ENCODE assay signal across 8 cellular contexts in the genomic region with DNA sequence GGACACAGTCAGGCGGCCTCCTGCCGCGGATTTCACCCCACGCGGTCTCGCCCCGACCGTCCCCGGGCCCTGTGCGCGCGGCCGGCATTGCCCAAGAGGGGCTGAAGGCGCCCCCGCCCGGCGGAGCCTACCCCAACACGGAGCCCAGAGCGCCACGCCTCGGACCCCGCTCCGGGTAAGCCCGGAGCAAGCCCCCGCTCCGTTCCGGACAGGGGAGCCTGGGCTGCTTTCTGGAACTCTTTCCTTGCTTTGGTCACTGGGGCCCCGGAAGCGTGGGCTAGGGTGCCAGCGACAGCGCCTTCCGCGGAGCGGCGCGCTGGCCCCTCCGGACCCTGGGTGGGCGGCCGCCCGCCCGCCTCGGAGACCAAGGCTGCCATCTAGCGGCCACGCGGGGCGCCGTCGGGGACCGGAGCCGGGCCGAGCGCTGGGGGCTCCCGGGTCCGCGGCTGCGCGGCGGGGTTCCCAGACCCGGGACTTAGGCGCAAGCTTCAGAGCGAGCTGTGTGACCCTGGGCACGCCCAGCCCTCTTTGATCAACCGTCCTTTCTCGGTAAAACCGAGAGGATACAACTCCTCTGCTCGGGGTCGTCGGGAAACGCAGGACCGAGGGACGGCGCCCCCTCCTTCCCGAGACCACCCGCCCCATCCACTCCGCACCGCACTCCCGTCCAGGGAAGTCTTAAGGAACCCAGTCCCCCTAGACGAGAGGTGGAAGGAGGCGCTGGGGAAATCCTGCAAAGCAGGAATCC. TPM values are rescaled to one million over a fixed set of nuclear protein-coding genes. Genes with fewer than 3 reads are reported as not detected.
DNase-seq lines count a peak whose midpoint lies in the region; FAIRE-seq and TF ChIP-seq lines count a peak whose summit lies in the region.

No MANE protein-coding gene starts in this region.

- H4K20me1 ChIP-seq in OCI-LY3 (ENCODE audit: insufficient read depth, low read length), result no peaks in the 10 kb centered on the region

- no peak for FAIRE-seq in small intestine (lab: Jason Lieb, UNC)

- H3K4me1 Mint-ChIP-seq in activated naive CD4-positive, alpha-beta T cell treated with anti-CD3 and anti-CD28 coated beads, Interleukin-2, amount 10 ng/mL, durations not matched to agents 7 days and 5 days, result peaks cover 14% of the 10 kb centered on the region

- H3K27ac Mint-ChIP-seq in activated naive CD4-positive, alpha-beta T cell treated with anti-CD3 and anti-CD28 coated beads, Interleukin-2, amount 10 ng/mL, durations not matched to agents 7 days and 5 days, result no peak overlapping the region

- H3K36me3 Mint-ChIP-seq in activated naive CD4-positive, alpha-beta T cell treated with anti-CD3 and anti-CD28 coated beads, Interleukin-2, amount 10 ng/mL, durations not matched to agents 7 days and 5 days, result no peaks in the 10 kb centered on the region

- peak overlapping the region; percentile 69 for H3K4me3 ChIP-seq in OCI-LY3 (ENCODE audit: low read length)
- H3K4me3 ChIP-seq in right atrium auricular region, result peak overlapping the region in 1 of 2 donors; percentile 31
- H3K4me3 ChIP-seq in small intestine (ENCODE audit: low read depth in 1 of 2, low read length in 2 of 2), result no peak overlapping the region

- H3K4me3 Mint-ChIP-seq in activated naive CD4-positive, alpha-beta T cell treated with anti-CD3 and anti-CD28 coated beads, Interleukin-2, amount 10 ng/mL, durations not matched to agents 7 days and 5 days, result no peak overlapping the region

- TF ChIP-seq CTCF in OCI-LY3 (IDR thresholded peaks at IDR 0.05; ENCODE audit: low read depth, low read length) (peak; percentile 67), right atrium auricular region (IDR thresholded peaks at IDR 0.05) (peak; percentile 71 to 86)

- H3K9me3 ChIP-seq in OCI-LY3 (ENCODE audit: insufficient read depth, low read length), result no peaks in the 10 kb centered on the region
- peaks cover 0 to 13% of the 10 kb centered on the region in 2 donors for H3K9me3 ChIP-seq in right atrium auricular region
- no peaks in the 10 kb centered on the region for H3K9me3 ChIP-seq in small intestine (ENCODE audit: control insufficient read depth, low read depth)

- H3K36me3 ChIP-seq in OCI-LY3 (replicated peaks; ENCODE audit: low read depth, low read length) (no peaks in the 10 kb centered on the region), right atrium auricular region (no peaks in the 10 kb centered on the region), small intestine (ENCODE audit: control insufficient read depth in 2 of 2, insufficient read depth in 2 of 2, low read length in 2 of 2) (no peaks in the 10 kb centered on the region)

- H3K79me2 ChIP-seq in OCI-LY3 (ENCODE audit: low read length), result no peaks in the 10 kb centered on the region

- H3K27ac ChIP-seq in OCI-LY3 (ENCODE audit: low read length), result no peak overlapping the region
- no peak overlapping the region for H3K27ac ChIP-seq in right atrium auricular region
- no peak overlapping the region for H3K27ac ChIP-seq in small intestine (ENCODE audit: low read depth in 1 of 2, low read length in 1 of 2)

- peak overlapping the region; percentile 75 for H3K4me2 ChIP-seq in OCI-LY3 (ENCODE audit: low read length)

- H3K9me3 Mint-ChIP-seq in activated naive CD4-positive, alpha-beta T cell treated with anti-CD3 and anti-CD28 coated beads, Interleukin-2, amount 10 ng/mL, durations not matched to agents 7 days and 5 days, result no peaks in the 10 kb centered on the region

- DNase-seq in GDM1 (lab: John Stamatoyannopoulos, UW) (peak; percentile 17), right atrium auricular region (ENCODE audit: low spot score) (no peak), H4 (ENCODE audit: low spot score) (no peak), pons (ENCODE audit: low spot score) (no peak), small intestine (no peak)
- DNase-seq in activated naive CD4-positive, alpha-beta T cell treated with anti-CD3 and anti-CD28 coated beads, Interleukin-2, amount 10 ng/mL, durations not matched to agents 7 days and 5 days, result peak; percentile 56
- peak; percentile 15 to 46 for DNase-seq in stimulated activated CD4-positive, alpha-beta T cell treated with anti-CD3 and anti-CD28 coated beads, Interleukin-12 subunit alpha, Interleukin-12 subunit beta, amount 100 ng/mL, for 24 hours (ENCODE audit: low read depth in 2 of 2)

- no peak overlapping the region for H2AFZ ChIP-seq in OCI-LY3 (ENCODE audit: low read depth, low read length)

- H3K4me1 ChIP-seq in OCI-LY3 (ENCODE audit: low read length) (peaks cover 19% of the 10 kb centered on the region), right atrium auricular region (peaks cover 0 to 12% of the 10 kb centered on the region in 2 donors), small intestine (ENCODE audit: control insufficient read depth in 2 of 2, insufficient read depth in 1 of 2, low read depth in 1 of 2, low read length in 1 of 2) (peaks cover 0 to 3% of the 10 kb centered on the region in 2 donors)

- peaks cover 22% of the 10 kb centered on the region for H3K27me3 ChIP-seq in OCI-LY3 (ENCODE audit: low read depth, low read length)
- H3K27me3 ChIP-seq in right atrium auricular region, result peaks cover 12 to 20% of the 10 kb centered on the region in 2 donors
- peaks cover 0 to 32% of the 10 kb centered on the region in 2 donors for H3K27me3 ChIP-seq in small intestine (ENCODE audit: control insufficient read depth in 2 of 2, insufficient read depth in 2 of 2, low read length in 2 of 2)

- CTCF ChIA-PET in activated naive CD4-positive, alpha-beta T cell treated with anti-CD3 and anti-CD28 coated beads, Interleukin-2, amount 10 ng/mL, durations not matched to agents 7 days and 5 days (lab: Charles Lee), result interaction anchor here (1.1 to 1.9 kb wide), 4 partner anchors 15 to 19 kb away, joined by 3 to 6 read pairs (median 4); no protein-coding TSS in a partner anchor

- no peak overlapping the region for H3K9ac ChIP-seq in OCI-LY3 (ENCODE audit: low read length)

- 4 to 13% (median 12%) methylated on average over 59 to 79 of the region's 79 CpGs for WGBS in small intestine, 3 donors

- H3K27me3 Mint-ChIP-seq in activated naive CD4-positive, alpha-beta T cell treated with anti-CD3 and anti-CD28 coated beads, Interleukin-2, amount 10 ng/mL, durations not matched to agents 7 days and 5 days, result peaks cover 84% of the 10 kb centered on the region

RNA-seq across cellular contexts. Expression of a gene that starts 41.4 kb away (rescaled TPM):
- total RNA-seq in right atrium auricular region, result 10 to 100 TPM in 1 of 2 donors, 1 to 10 TPM in 1; 9.2 to 10.7 TPM
- total RNA-seq in H4 (2014; rRNA removed; shearing (Covaris generic)), result 13.0 and 17.3 TPM in 2 replicates
- polyA plus RNA-seq in small intestine, result 10 to 100 TPM; 15.1 to 26.2 (median 25.4) TPM

RNA-seq across cellular contexts. Expression of a gene that starts 55.0 kb away (rescaled TPM):
- 1 to 10 TPM; 5.6 to 9.4 TPM for total RNA-seq in right atrium auricular region
- total RNA-seq in H4 (2014; rRNA removed; shearing (Covaris generic)), result 40.4 and 53.0 TPM in 2 replicates
- polyA plus RNA-seq in small intestine, result 10 to 100 TPM; 17.6 to 30.3 (median 27.5) TPM

Comparison
In these comparisons a context has a peak if more than half of its experiments do, and no peak if none do; other contexts are left out.
1. DNase-seq: peak in GDM1 (single experiment), activated naive CD4-positive, alpha-beta T cell treated with anti-CD3 and anti-CD28 coated beads, Interleukin-2, amount 10 ng/mL, durations not matched to agents 7 days and 5 days (single experiment) and stimulated activated CD4-positive, alpha-beta T cell treated with anti-CD3 and anti-CD28 coated beads, Interleukin-12 subunit alpha, Interleukin-12 subunit beta, amount 100 ng/mL, for 24 hours (2 of 2); none in right atrium auricular region (single experiment), H4 (single experiment), pons (single experiment) and small intestine (single experiment).